1 cellular context compared by ENCODE assay signal in the genomic region with DNA sequence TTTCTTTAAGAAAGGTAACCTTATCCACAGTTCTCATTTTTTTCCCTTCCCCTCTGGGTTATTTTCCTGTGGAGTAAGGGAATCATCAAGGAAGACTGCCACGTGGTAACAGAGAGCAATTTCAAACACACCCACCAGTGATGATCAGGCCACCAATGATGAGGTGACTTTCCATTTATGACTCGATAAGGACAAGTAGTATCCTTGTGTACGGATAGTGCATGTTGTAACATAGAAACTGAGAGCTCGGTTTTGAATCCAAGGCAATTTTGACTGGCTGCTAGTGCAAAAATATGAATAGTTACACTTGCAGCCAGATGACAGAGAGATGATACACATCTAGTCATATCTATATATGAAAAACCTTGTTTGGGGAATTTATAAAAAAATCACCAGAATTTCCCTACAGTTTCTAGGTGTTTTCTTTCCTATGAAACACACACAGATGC.
TF ChIP-seq lines count a peak whose summit lies in the region.

No MANE protein-coding gene starts in this region.

TF ChIP-seq in K562, 482 proteins besides CTCF, POLR2A, EP300 and RAD21 (continued from another document):
- TF ChIP-seq, protein P1, sequence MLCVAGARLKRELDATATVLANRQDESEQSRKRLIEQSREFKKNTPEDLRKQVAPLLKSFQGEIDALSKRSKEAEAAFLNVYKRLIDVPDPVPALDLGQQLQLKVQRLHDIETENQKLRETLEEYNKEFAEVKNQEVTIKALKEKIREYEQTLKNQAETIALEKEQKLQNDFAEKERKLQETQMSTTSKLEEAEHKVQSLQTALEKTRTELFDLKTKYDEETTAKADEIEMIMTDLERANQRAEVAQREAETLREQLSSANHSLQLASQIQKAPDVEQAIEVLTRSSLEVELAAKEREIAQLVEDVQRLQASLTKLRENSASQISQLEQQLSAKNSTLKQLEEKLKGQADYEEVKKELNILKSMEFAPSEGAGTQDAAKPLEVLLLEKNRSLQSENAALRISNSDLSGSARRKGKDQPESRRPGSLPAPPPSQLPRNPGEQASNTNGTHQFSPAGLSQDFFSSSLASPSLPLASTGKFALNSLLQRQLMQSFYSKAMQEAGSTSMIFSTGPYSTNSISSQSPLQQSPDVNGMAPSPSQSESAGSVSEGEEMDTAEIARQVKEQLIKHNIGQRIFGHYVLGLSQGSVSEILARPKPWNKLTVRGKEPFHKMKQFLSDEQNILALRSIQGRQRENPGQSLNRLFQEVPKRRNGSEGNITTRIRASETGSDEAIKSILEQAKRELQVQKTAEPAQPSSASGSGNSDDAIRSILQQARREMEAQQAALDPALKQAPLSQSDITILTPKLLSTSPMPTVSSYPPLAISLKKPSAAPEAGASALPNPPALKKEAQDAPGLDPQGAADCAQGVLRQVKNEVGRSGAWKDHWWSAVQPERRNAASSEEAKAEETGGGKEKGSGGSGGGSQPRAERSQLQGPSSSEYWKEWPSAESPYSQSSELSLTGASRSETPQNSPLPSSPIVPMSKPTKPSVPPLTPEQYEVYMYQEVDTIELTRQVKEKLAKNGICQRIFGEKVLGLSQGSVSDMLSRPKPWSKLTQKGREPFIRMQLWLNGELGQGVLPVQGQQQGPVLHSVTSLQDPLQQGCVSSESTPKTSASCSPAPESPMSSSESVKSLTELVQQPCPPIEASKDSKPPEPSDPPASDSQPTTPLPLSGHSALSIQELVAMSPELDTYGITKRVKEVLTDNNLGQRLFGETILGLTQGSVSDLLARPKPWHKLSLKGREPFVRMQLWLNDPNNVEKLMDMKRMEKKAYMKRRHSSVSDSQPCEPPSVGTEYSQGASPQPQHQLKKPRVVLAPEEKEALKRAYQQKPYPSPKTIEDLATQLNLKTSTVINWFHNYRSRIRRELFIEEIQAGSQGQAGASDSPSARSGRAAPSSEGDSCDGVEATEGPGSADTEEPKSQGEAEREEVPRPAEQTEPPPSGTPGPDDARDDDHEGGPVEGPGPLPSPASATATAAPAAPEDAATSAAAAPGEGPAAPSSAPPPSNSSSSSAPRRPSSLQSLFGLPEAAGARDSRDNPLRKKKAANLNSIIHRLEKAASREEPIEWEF (CRISPR knock-in tag; IDR thresholded peaks at IDR 0.05), result 0 out of 2 replicates have a peak, but pooled peaks have one; percentile 28
- TF ChIP-seq, protein P2, sequence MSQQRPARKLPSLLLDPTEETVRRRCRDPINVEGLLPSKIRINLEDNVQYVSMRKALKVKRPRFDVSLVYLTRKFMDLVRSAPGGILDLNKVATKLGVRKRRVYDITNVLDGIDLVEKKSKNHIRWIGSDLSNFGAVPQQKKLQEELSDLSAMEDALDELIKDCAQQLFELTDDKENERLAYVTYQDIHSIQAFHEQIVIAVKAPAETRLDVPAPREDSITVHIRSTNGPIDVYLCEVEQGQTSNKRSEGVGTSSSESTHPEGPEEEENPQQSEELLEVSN (IDR thresholded peaks at IDR 0.05; ENCODE audit: borderline replicate concordance in 1 of 2, extremely low read depth in 1 of 2, insufficient read depth in 1 of 2, insufficient read length in 1 of 2, low read depth in 1 of 2, low read length in 1 of 2, poor library complexity in 1 of 2, severe bottlenecking in 1 of 2), result peak in 1 of 2 experiments; percentile 38
